Comparison of ENCODE assay signal across 8 cellular contexts in genomic region chr6:138107752-138108592, GRCh38. TPM values are rescaled to one million over a fixed set of nuclear protein-coding genes. Genes with fewer than 3 reads are reported as not detected.
DNase-seq lines count a peak whose midpoint lies in the region; ATAC-seq and TF ChIP-seq lines count a peak whose summit lies in the region.

No MANE protein-coding gene starts in this region.

- TSS peak; percentile 52 for BruUV-seq in PC-3 (replicated peaks; lab: Mats Ljungman, UMichigan)

- H2AFZ ChIP-seq in PC-3 (ENCODE audit: low read length), result peak overlapping the region; percentile 94

- 6 to 7% methylated on average over 24 of the region's 24 CpGs for WGBS in lung, 2 donors
- WGBS in tibial nerve, 2 donors, result 20 to 27% methylated on average over 24 of the region's 24 CpGs

- H3K9ac ChIP-seq in PC-3 (ENCODE audit: low read length) (peak overlapping the region; percentile 94), colonic mucosa (ENCODE audit: low read depth in 2 of 2, low read length in 2 of 2) (peak overlapping the region; percentile 86 to 88)

- H3K27me3 ChIP-seq in PC-3 (ENCODE audit: low read length) (no peaks in the 10 kb centered on the region), colonic mucosa (no peaks in the 10 kb centered on the region), lung (ENCODE audit: control insufficient read depth, insufficient read depth) (no peaks in the 10 kb centered on the region), tibial nerve (peaks cover 0 to 11% of the 10 kb centered on the region in 2 donors)

- H3K4me1 ChIP-seq in PC-3 (ENCODE audit: insufficient read depth, low read length) (peaks cover 23% of the 10 kb centered on the region), colonic mucosa (peaks cover 9% of the 10 kb centered on the region), lung (ENCODE audit: control insufficient read depth in 2 of 2, insufficient read depth in 2 of 2, low read length in 2 of 2) (no peaks in the 10 kb centered on the region), tibial nerve (peaks cover 0 to 36% (median 4%) of the 10 kb centered on the region in 4 donors)

- H3K4me3 ChIP-seq in PC-3 (ENCODE audit: low read length) (peak overlapping the region; percentile 95), colonic mucosa (peak overlapping the region; percentile 79), lung (peak overlapping the region; percentile 77), tibial nerve (peak overlapping the region; percentile 49 to 75 (median 68))

- peaks cover 38% of the 10 kb centered on the region for H3K79me2 ChIP-seq in PC-3 (ENCODE audit: low read length)

- no peaks in the 10 kb centered on the region for H4K20me1 ChIP-seq in PC-3 (ENCODE audit: low read length)

- ATAC-seq in HG02678 (IDR thresholded peaks at IDR 0.05; ENCODE audit: unreplicated experiment), result peak; percentile 27
- peak; percentile 3 for ATAC-seq in PC-3
- peak; percentile 14 for ATAC-seq in lung (ENCODE audit: insufficient read depth, low FRiP score)

- no peaks in the 10 kb centered on the region for H3K9me2 ChIP-seq in PC-3 (replicated peaks; ENCODE audit: low read length)

- CTCF ChIA-PET in GM10248 (lab: Yijun Ruan, JAX), result interaction anchor here (0.8 to 2.0 kb wide), 16 partner anchors 8 to 422 kb away, joined by 3 to 33 read pairs (median 4); partner anchors contain the start of gene TNFAIP3
- CTCF ChIA-PET in PC-3 (lab: Charles Lee), result interaction anchor here (0.9 to 1.0 kb wide), 2 partner anchors 104 to 106 kb away, joined by 6 to 7 read pairs; no protein-coding TSS in a partner anchor

- peak overlapping the region; percentile 97 for H3K4me2 ChIP-seq in PC-3 (ENCODE audit: low read length)

- DNase-seq in GM10248 (ENCODE audit: extremely low spot score), result peak; percentile 29
- peak; percentile 25 for DNase-seq in PC-3
- DNase-seq in colonic mucosa, result peak; percentile 92
- no peak for DNase-seq in lung (ENCODE audit: low spot score)
- no peak for DNase-seq in tibial nerve (ENCODE audit: low spot score in 2 of 2)
- DNase-seq in HPDE6-E6E7 (ENCODE audit: extremely low spot score), result no peak
- DNase-seq in mesenteric fat pad (ENCODE audit: low spot score), result no peak

- POLR2A ChIA-PET in GM10248 (lab: Yijun Ruan, JAX), result no interaction called here
- POLR2A ChIA-PET in PC-3 (lab: Charles Lee; ENCODE audit: unreplicated experiment), result interaction anchor here (0.6 kb wide), 1 partner anchor 80 kb away, joined by 3 read pairs; no protein-coding TSS in a partner anchor

- no peaks in the 10 kb centered on the region; the same call in 1 of the 2 replicates for H3K36me3 ChIP-seq in PC-3 (ENCODE audit: low read depth, low read length)
- H3K36me3 ChIP-seq in colonic mucosa, result no peaks in the 10 kb centered on the region
- H3K36me3 ChIP-seq in lung (ENCODE audit: control insufficient read depth in 2 of 2, insufficient read depth in 2 of 2, low read length in 2 of 2), result no peaks in the 10 kb centered on the region
- H3K36me3 ChIP-seq in tibial nerve, result no peaks in the 10 kb centered on the region

- no peaks in the 10 kb centered on the region for H3K9me3 ChIP-seq in PC-3 (ENCODE audit: low read length)
- H3K9me3 ChIP-seq in colonic mucosa, result no peaks in the 10 kb centered on the region
- H3K9me3 ChIP-seq in lung (ENCODE audit: control insufficient read depth in 2 of 2, insufficient read depth in 1 of 2, low read length in 1 of 2), result peaks cover 0 to 3% of the 10 kb centered on the region in 2 donors
- no peaks in the 10 kb centered on the region for H3K9me3 ChIP-seq in tibial nerve

- intact Hi-C loops in PC-3 (cut with micrococcal nuclease), result loop anchor here (5.0 to 10.0 kb wide), 2 partner anchors 253 to 401 kb away; no protein-coding TSS in a partner anchor
- intact Hi-C loops in colonic mucosa (cut with DNase I), result loop anchor here (10.0 kb wide), 1 partner anchor 403 kb away; no protein-coding TSS in a partner anchor

- no peak for TF ChIP-seq CTCF in GM10248 (IDR thresholded peaks at IDR 0.05; ENCODE audit: control extremely low read depth, extremely low read depth, low read depth, missing control alignments)
- TF ChIP-seq CTCF in PC-3 (conservative IDR thresholded peaks at IDR 0.05; ENCODE audit: low read depth, low read length), result no peak
- TF ChIP-seq CTCF in colonic mucosa (IDR thresholded peaks at IDR 0.05), result no peak
- no peak for TF ChIP-seq CTCF in lung (IDR thresholded peaks at IDR 0.05; ENCODE audit: control extremely low read depth, extremely low read depth)
- no peak for TF ChIP-seq CTCF in tibial nerve (IDR thresholded peaks at IDR 0.05)

- no peak for TF ChIP-seq EP300 in tibial nerve (IDR thresholded peaks at IDR 0.05)

- TF ChIP-seq POLR2A in tibial nerve (IDR thresholded peaks at IDR 0.05), result no peak

- peak overlapping the region; percentile 69 for H3K27ac ChIP-seq in PC-3 (ENCODE audit: low read length)
- H3K27ac ChIP-seq in colonic mucosa, result peak overlapping the region; percentile 98
- H3K27ac ChIP-seq in lung (ENCODE audit: low read depth in 1 of 2, low read length in 1 of 2), result peak overlapping the region; percentile 90 to 92
- H3K27ac ChIP-seq in tibial nerve, result peak overlapping the region; percentile 58 to 88 (median 74)

- no peaks in the 10 kb centered on the region for H3F3A ChIP-seq in PC-3 (ENCODE audit: low read length, unreplicated experiment)

RNA-seq across cellular contexts. Expression of gene PERP, which starts 0.8 kb away (rescaled TPM):
- total RNA-seq in PC-3 (2014; rRNA removed), result 42.5 and 50.3 TPM in 2 replicates
- 10 to 100 TPM; 64.6 to 78.4 TPM for total RNA-seq in colonic mucosa
- 10 to 100 TPM; 22.4 to 29.1 TPM for total RNA-seq in lung
- polyA plus RNA-seq in lung, result 10 to 100 TPM; 25.8 to 32.6 TPM
- total RNA-seq in tibial nerve, result 10 to 100 TPM; 15.3 to 29.1 (median 27.7) TPM
- 21.8 TPM for total RNA-seq in mesenteric fat pad

RNA-seq across cellular contexts. Expression of gene ARFGEF3, which starts 53.8 kb away (rescaled TPM):
- 7.8 and 8.8 TPM in 2 replicates for total RNA-seq in PC-3 (2014; rRNA removed)
- 10 to 100 TPM; 22.2 to 23.8 TPM for total RNA-seq in colonic mucosa
- 10 to 100 TPM; 20.5 to 28.1 TPM for total RNA-seq in lung
- 1 to 10 TPM; 4.7 to 7.6 TPM for polyA plus RNA-seq in lung
- total RNA-seq in tibial nerve, result 1 to 10 TPM; 3.9 to 6.9 (median 5.4) TPM
- 2.6 TPM for total RNA-seq in mesenteric fat pad

Comparison
In these comparisons a context has a peak if more than half of its experiments do, and no peak if none do; other contexts are left out.
1. DNase-seq: peak in GM10248 (single experiment), PC-3 (single experiment) and colonic mucosa (single experiment); none in lung (single experiment), tibial nerve (0 of 2), HPDE6-E6E7 (single experiment) and mesenteric fat pad (single experiment).
2. Peak in every context shown above with its lines, with median percentiles within 50 percentile points of each other: ATAC-seq, H3K27ac ChIP-seq and H3K4me3 ChIP-seq.